ENCODE assay signal across 8 cellular contexts in the genomic region with DNA sequence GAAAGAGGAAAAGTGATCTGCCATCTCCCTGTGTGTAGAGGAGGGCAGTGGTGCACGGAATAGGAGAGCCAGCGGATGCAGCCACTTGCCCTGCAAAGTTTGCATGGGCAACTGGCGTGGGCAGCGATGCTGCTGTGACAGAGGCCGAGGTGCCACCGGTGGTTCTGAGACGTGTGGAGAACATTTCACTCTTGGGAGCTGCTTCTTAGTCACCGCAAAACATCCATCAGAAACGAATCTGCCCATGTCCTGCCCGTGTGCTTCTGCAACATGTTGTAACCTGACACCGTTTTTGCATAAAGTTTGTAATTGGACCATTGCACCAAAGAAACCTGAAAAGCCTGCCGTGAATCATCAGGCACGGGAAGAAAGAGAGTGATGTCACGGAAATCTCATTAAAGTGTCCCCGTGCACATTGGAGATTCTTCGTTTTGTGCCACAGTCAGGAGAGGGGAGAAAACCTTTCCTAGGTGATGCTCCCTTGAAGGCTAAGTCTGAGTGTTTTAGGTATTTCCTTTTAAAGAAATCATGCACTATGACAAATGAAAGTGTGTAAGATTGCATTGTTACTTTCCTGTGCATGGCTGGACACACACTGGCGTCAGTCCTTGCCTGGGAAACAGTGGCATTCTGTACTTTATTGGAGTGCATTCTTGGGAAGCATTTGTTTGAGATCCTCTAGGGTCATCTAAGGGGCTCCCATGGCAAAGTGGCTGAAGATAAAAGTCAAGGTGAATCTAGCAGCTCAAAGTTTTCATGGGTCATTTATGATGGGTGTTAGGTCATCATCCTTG.
DNase-seq lines count a peak whose midpoint lies in the region; ATAC-seq, FAIRE-seq and TF ChIP-seq lines count a peak whose summit lies in the region.

No MANE protein-coding gene starts in this region.

- H3K9ac ChIP-seq in neural progenitor cell = no peak overlapping the region

- FAIRE-seq in GM19239 (lab: Jason Lieb, UNC) = no peak

- H3K4me3 Mint-ChIP-seq in neural progenitor cell = peak overlapping the region; percentile 57

- H4K20me1 ChIP-seq in neural progenitor cell (ENCODE audit: low read depth) = no peaks in the 10 kb centered on the region

- H3K79me2 ChIP-seq in neural progenitor cell (ENCODE audit: low read depth) = no peaks in the 10 kb centered on the region

- H3K9me3 ChIP-seq in neural progenitor cell (ENCODE audit: low read depth) = no peaks in the 10 kb centered on the region

- no peaks in the 10 kb centered on the region for H3K36me3 Mint-ChIP-seq in neural progenitor cell

- peak overlapping the region; percentile 38 for H2AFZ ChIP-seq in neural progenitor cell (replicated peaks)

- H3K4me1 Mint-ChIP-seq in neural progenitor cell = peaks cover 52% of the 10 kb centered on the region

- TF ChIP-seq CTCF in GM12865 (IDR thresholded peaks at IDR 0.05; ENCODE audit: insufficient read depth, low read depth, low read length, missing control alignments) = no peak
- TF ChIP-seq CTCF in epithelial cell of proximal tubule (conservative IDR thresholded peaks at IDR 0.05; ENCODE audit: low read depth, low read length) = no peak
- TF ChIP-seq CTCF in neural progenitor cell (IDR thresholded peaks at IDR 0.05) = no peak

- peaks cover 8% of the 10 kb centered on the region for H3K9me3 Mint-ChIP-seq in neural progenitor cell

- peak overlapping the region; percentile 23 for H3K4me2 ChIP-seq in neural progenitor cell

- H3K27me3 Mint-ChIP-seq in neural progenitor cell (ENCODE audit: insufficient read depth, low read depth) = peaks cover 8% of the 10 kb centered on the region

- no peak overlapping the region for H3K27ac ChIP-seq in neural progenitor cell

- ATAC-seq in GM18909 (IDR thresholded peaks at IDR 0.05; ENCODE audit: poor library complexity, unreplicated experiment) = no peak

- H3K36me3 ChIP-seq in neural progenitor cell = no peaks in the 10 kb centered on the region

- H3K27ac Mint-ChIP-seq in neural progenitor cell = peak overlapping the region; percentile 36

- DNase-seq in GM12865 (ENCODE audit: low read depth) (peak; percentile 56), HK-2 (ENCODE audit: unreplicated experiment) (peak; percentile 58), OCI-M1 (lab: John Stamatoyannopoulos, UW) (peak; percentile 73), epithelial cell of proximal tubule (ENCODE audit: low read depth) (peak; percentile 97), neural progenitor cell (ENCODE audit: low spot score) (peak; percentile 85), SW 1271 (lab: John Stamatoyannopoulos, UW) (no peak), GM19239 (ENCODE audit: insufficient read length, low spot score) (no peak)

- H3K27me3 ChIP-seq in neural progenitor cell = no peaks in the 10 kb centered on the region

- no peaks in the 10 kb centered on the region for H3F3A ChIP-seq in neural progenitor cell (ENCODE audit: low read depth)

- H3K4me3 ChIP-seq in GM12865 (ENCODE audit: low read depth, low read length) = no peak overlapping the region
- H3K4me3 ChIP-seq in epithelial cell of proximal tubule (ENCODE audit: low read depth, low read length) = peak overlapping the region; percentile 8
- no peak overlapping the region for H3K4me3 ChIP-seq in neural progenitor cell

- peaks cover 4% of the 10 kb centered on the region for H3K4me1 ChIP-seq in neural progenitor cell

Comparison
In these comparisons a context has a peak if more than half of its experiments do, and no peak if none do; other contexts are left out.
1. DNase-seq: peak in GM12865 (single experiment), HK-2 (single experiment), OCI-M1 (single experiment), epithelial cell of proximal tubule (single experiment) and neural progenitor cell (single experiment); none in SW 1271 (0 of 2) and GM19239 (single experiment).